ENCODE assay signal across 8 cellular contexts in the genomic region with DNA sequence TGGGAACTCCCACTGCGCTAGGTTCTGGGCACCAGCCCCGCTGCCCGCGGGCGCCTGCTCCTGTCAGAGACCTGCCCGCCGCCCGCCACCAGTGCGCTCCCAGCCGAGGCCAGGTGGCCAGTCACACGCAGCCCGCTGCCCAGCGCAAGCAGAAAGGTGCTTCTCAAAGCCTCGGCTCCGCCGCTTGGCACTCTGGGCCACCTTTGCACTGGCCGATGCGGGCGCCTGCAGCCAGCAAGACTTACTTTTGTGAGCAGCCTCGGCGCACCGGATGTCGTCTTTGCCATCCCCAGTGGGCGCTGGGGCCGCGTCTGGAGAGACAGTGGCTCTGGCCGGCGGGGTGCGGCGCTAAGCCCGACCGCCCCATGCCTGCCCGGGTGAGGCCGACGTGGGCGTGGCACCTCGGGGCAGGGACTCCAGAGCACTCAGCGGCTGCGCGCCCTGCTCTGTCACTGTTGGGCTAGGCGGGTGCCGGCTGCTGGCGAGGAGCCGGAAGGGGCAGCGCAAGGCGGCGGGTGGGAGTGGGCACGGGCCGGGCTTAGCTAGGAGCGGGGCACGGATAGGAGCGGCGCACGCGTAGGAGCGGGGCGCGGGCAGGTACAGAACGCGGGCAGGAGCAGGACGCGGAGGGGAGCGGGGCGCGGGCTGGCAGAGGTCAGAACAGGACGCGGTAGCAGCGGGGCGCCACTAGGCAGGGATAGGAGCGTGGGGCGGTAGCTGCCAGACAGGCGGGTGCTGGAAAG. TPM values are rescaled to one million over a fixed set of nuclear protein-coding genes. Genes with fewer than 3 reads are reported as not detected.
A peak's percentile ranks its signal among the peaks of the same experiment; 100 is the strongest.
DNase-seq lines count a peak whose midpoint lies in the region; ATAC-seq and TF ChIP-seq lines count a peak whose summit lies in the region.
"Not testable (repeated sequence)": the region's sequence is repeated elsewhere in the genome, so short reads cannot be mapped to it uniquely, and the experiment has no call there.

No MANE protein-coding gene starts in this region.

- ATAC-seq in activated T-cell treated with anti-CD3 and anti-CD28 coated beads, Interleukin-2, amount 50 U/mL, for 4 hours, result peak; percentile 64 to 67
- ATAC-seq in central memory CD8-positive, alpha-beta T cell (replicated peaks; ENCODE audit: extremely low read depth, poor library complexity, severe bottlenecking), result peak; percentile 33
- peak; percentile 70 to 77 for ATAC-seq in right cardiac atrium
- peak; percentile 47 to 64 for ATAC-seq in natural killer cell treated with Interleukin-12 subunit alpha and Interleukin-12 subunit beta and Interleukin-15 and Interleukin-18, amount 100 ng/mL, for 72 hours
- peak; percentile 52 for ATAC-seq in stimulated activated memory B cell treated with anti-CD40 and anti-IgM and Interleukin-4, amounts not matched to agents 10 μg/mL and 1 μg/mL and 100 μg/mL, for 72 hours

- H3K36me3 Mint-ChIP-seq in CD4-positive, alpha-beta memory T cell; activated T-cell treated with anti-CD3 and anti-CD28 coated beads, Interleukin-2, amount 50 U/mL, for 4 hours (ENCODE audit: insufficient read depth); central memory CD8-positive, alpha-beta T cell (ENCODE audit: insufficient read depth); natural killer cell treated with Interleukin-12 subunit alpha and Interleukin-12 subunit beta and Interleukin-15 and Interleukin-18, amount 100 ng/mL, for 72 hours; stimulated activated memory B cell treated with anti-CD40 and anti-IgM and Interleukin-4, amounts not matched to agents 10 μg/mL and 1 μg/mL and 100 μg/mL, for 72 hours: not testable (repeated sequence)

- H3K27ac Mint-ChIP-seq in CD4-positive, alpha-beta memory T cell; central memory CD8-positive, alpha-beta T cell (ENCODE audit: low read depth); natural killer cell treated with Interleukin-12 subunit alpha and Interleukin-12 subunit beta and Interleukin-15 and Interleukin-18, amount 100 ng/mL, for 72 hours; stimulated activated memory B cell treated with anti-CD40 and anti-IgM and Interleukin-4, amounts not matched to agents 10 μg/mL and 1 μg/mL and 100 μg/mL, for 72 hours: not testable (repeated sequence)

- not testable (repeated sequence) for H3K4me1 ChIP-seq in CD4-positive, alpha-beta memory T cell (ENCODE audit: insufficient read depth, low read length); HUES64 (ENCODE audit: insufficient read depth, low read length); Peyer's patch; right cardiac atrium (ENCODE audit: control insufficient read depth, insufficient read depth, low read length)

- intact Hi-C loops in CD4-positive, alpha-beta memory T cell (cut with micrococcal nuclease); right cardiac atrium (cut with DNase I): not testable (repeated sequence)

- H3K36me3 ChIP-seq in CD4-positive, alpha-beta memory T cell (ENCODE audit: insufficient read depth, low read length); HUES64 (ENCODE audit: insufficient read depth, low read length); Peyer's patch: not testable (repeated sequence)

- peak in 2 of 5 donors; percentile 8 to 13 for DNase-seq in CD4-positive, alpha-beta memory T cell
- DNase-seq in Peyer's patch, result peak in 1 of 3 donors; percentile 68
- DNase-seq in activated T-cell treated with anti-CD3 and anti-CD28 coated beads, Interleukin-2, amount 50 U/mL, for 4 hours; central memory CD8-positive, alpha-beta T cell (ENCODE audit: low spot score in 2 of 2); right cardiac atrium; natural killer cell treated with Interleukin-12 subunit alpha and Interleukin-12 subunit beta and Interleukin-15 and Interleukin-18, amount 100 ng/mL, for 72 hours (ENCODE audit: low spot score): not testable (repeated sequence)

- H3K27me3 Mint-ChIP-seq in CD4-positive, alpha-beta memory T cell, result peaks cover 8 to 14% of the 10 kb centered on the region in 2 donors
- peaks cover 10% of the 10 kb centered on the region for H3K27me3 Mint-ChIP-seq in activated T-cell treated with anti-CD3 and anti-CD28 coated beads, Interleukin-2, amount 50 U/mL, for 4 hours (ENCODE audit: low read depth)
- H3K27me3 Mint-ChIP-seq in central memory CD8-positive, alpha-beta T cell, result peaks cover 21% of the 10 kb centered on the region
- H3K27me3 Mint-ChIP-seq in natural killer cell treated with Interleukin-12 subunit alpha and Interleukin-12 subunit beta and Interleukin-15 and Interleukin-18, amount 100 ng/mL, for 72 hours, result peaks cover 5 to 12% of the 10 kb centered on the region in 2 donors
- H3K27me3 Mint-ChIP-seq in stimulated activated memory B cell treated with anti-CD40 and anti-IgM and Interleukin-4, amounts not matched to agents 10 μg/mL and 1 μg/mL and 100 μg/mL, for 72 hours, result peaks cover 29% of the 10 kb centered on the region

- H3K27ac ChIP-seq in CD4-positive, alpha-beta memory T cell (ENCODE audit: low read depth, low read length); HUES64 (ENCODE audit: low read depth, low read length); Peyer's patch; right cardiac atrium (ENCODE audit: low read length): not testable (repeated sequence)

- not testable (repeated sequence) for H3K9me3 ChIP-seq in CD4-positive, alpha-beta memory T cell (ENCODE audit: control insufficient read depth in 1 of 2, low read length in 2 of 2); HUES64 (ENCODE audit: insufficient read depth, low read depth, low read length); Peyer's patch; right cardiac atrium (ENCODE audit: control insufficient read depth, low read length)

- POLR2A ChIA-PET in CD4-positive, alpha-beta memory T cell (lab: Charles Lee; ENCODE audit: partially characterized antibody), result not testable (repeated sequence)

- H3K9ac ChIP-seq in HUES64 (ENCODE audit: low read depth, low read length), result not testable (repeated sequence)

- CTCF ChIA-PET in CD4-positive, alpha-beta memory T cell (lab: Charles Lee; ENCODE audit: partially characterized antibody), result not testable (repeated sequence)

- H3K4me1 Mint-ChIP-seq in CD4-positive, alpha-beta memory T cell, result peaks cover 1 to 13% (median 7%) of the 10 kb centered on the region in 4 donors
- H3K4me1 Mint-ChIP-seq in activated T-cell treated with anti-CD3 and anti-CD28 coated beads, Interleukin-2, amount 50 U/mL, for 4 hours (ENCODE audit: low read depth); central memory CD8-positive, alpha-beta T cell; natural killer cell treated with Interleukin-12 subunit alpha and Interleukin-12 subunit beta and Interleukin-15 and Interleukin-18, amount 100 ng/mL, for 72 hours (ENCODE audit: low read depth in 2 of 2); stimulated activated memory B cell treated with anti-CD40 and anti-IgM and Interleukin-4, amounts not matched to agents 10 μg/mL and 1 μg/mL and 100 μg/mL, for 72 hours: not testable (repeated sequence)

- WGBS in HUES64, result 2% methylated on average over 70 of the region's 72 CpGs
- WGBS in right cardiac atrium, result 2% methylated on average over 71 of the region's 72 CpGs

- H3K4me3 ChIP-seq in CD4-positive, alpha-beta memory T cell (ENCODE audit: low read length in 2 of 2); right cardiac atrium (ENCODE audit: low read length): not testable (repeated sequence)
- H3K4me3 ChIP-seq in HUES64 (ENCODE audit: low read length) (peak overlapping the region; percentile 48), Peyer's patch (peak overlapping the region in 3 of 4 donors; percentile 12 to 52 (median 47))

- peak overlapping the region; percentile 64 to 82 (median 75) for H3K4me3 Mint-ChIP-seq in CD4-positive, alpha-beta memory T cell
- peak overlapping the region; percentile 72 for H3K4me3 Mint-ChIP-seq in activated T-cell treated with anti-CD3 and anti-CD28 coated beads, Interleukin-2, amount 50 U/mL, for 4 hours
- peak overlapping the region; percentile 43 for H3K4me3 Mint-ChIP-seq in central memory CD8-positive, alpha-beta T cell
- H3K4me3 Mint-ChIP-seq in natural killer cell treated with Interleukin-12 subunit alpha and Interleukin-12 subunit beta and Interleukin-15 and Interleukin-18, amount 100 ng/mL, for 72 hours, result not testable (repeated sequence)
- peak overlapping the region; percentile 29 for H3K4me3 Mint-ChIP-seq in stimulated activated memory B cell treated with anti-CD40 and anti-IgM and Interleukin-4, amounts not matched to agents 10 μg/mL and 1 μg/mL and 100 μg/mL, for 72 hours

- TF ChIP-seq POLR2A in Peyer's patch (IDR thresholded peaks at IDR 0.05), result not testable (repeated sequence)

- not testable (repeated sequence) for H3K9me3 Mint-ChIP-seq in CD4-positive, alpha-beta memory T cell; activated T-cell treated with anti-CD3 and anti-CD28 coated beads, Interleukin-2, amount 50 U/mL, for 4 hours; central memory CD8-positive, alpha-beta T cell; natural killer cell treated with Interleukin-12 subunit alpha and Interleukin-12 subunit beta and Interleukin-15 and Interleukin-18, amount 100 ng/mL, for 72 hours; stimulated activated memory B cell treated with anti-CD40 and anti-IgM and Interleukin-4, amounts not matched to agents 10 μg/mL and 1 μg/mL and 100 μg/mL, for 72 hours

- not testable (repeated sequence) for TF ChIP-seq CTCF in Peyer's patch (IDR thresholded peaks at IDR 0.05)

- not testable (repeated sequence) for H3K27me3 ChIP-seq in CD4-positive, alpha-beta memory T cell (ENCODE audit: insufficient read depth, low read length); Peyer's patch; right cardiac atrium (ENCODE audit: control insufficient read depth, insufficient read depth)
- peaks cover 55% of the 10 kb centered on the region for H3K27me3 ChIP-seq in HUES64 (ENCODE audit: insufficient read depth, low read length)

RNA-seq across cellular contexts. Expression of a gene that starts 39.1 kb away (rescaled TPM):
- total RNA-seq in CD4-positive, alpha-beta memory T cell, result 10 to 100 TPM; 25.3 to 27.3 TPM
- 10 to 100 TPM in 1 of 2 donors, 1 to 10 TPM in 1; 3.1 to 17.8 TPM for polyA plus RNA-seq in CD4-positive, alpha-beta memory T cell
- 13.9 TPM for polyA plus RNA-seq in HUES64 (2013, experiment 1 of 2)
- polyA plus RNA-seq in HUES64 (2013, experiment 2 of 2), result 18.1 TPM
- total RNA-seq in Peyer's patch, result 10 to 100 TPM; 28.0 to 84.2 (median 41.2) TPM
- 10 to 100 TPM; 16.3 to 18.3 (median 16.6) TPM for total RNA-seq in activated T-cell treated with anti-CD3 and anti-CD28 coated beads, Interleukin-2, amount 50 U/mL, for 4 hours
- total RNA-seq in right cardiac atrium, result 1 to 10 TPM; 8.1 to 9.7 (median 9.0) TPM
- 4.0 TPM for polyA plus RNA-seq in right cardiac atrium
- 10 to 100 TPM; 16.5 to 39.6 TPM for total RNA-seq in natural killer cell treated with Interleukin-12 subunit alpha and Interleukin-12 subunit beta and Interleukin-15 and Interleukin-18, amount 100 ng/mL, for 72 hours
